ENCODE assay signal across 1 cellular context in genomic region chr10:68957284-68957615, GRCh38.
TF ChIP-seq lines count a peak whose summit lies in the region.

No MANE protein-coding gene starts in this region.

TF ChIP-seq in HepG2, 621 proteins besides CTCF, POLR2A, EP300 and RAD21 (continued from another document):
- no peak for TF ChIP-seq ZNF34 (CRISPR knock-in tag; IDR thresholded peaks at IDR 0.05; ENCODE audit: borderline replicate concordance)
- TF ChIP-seq KLF6 (CRISPR knock-in tag; IDR thresholded peaks at IDR 0.05), result no peak
